ENCODE assay signal across 8 cellular contexts in genomic region chr9:28179893-28180292, GRCh38.
"Had no signal": no experiment of that assay in that cellular context is flagged by ENCODE, and none has a peak within 500 bp of the region (broad histone marks: within the 10 kb centered on the region; RNA-seq: fewer than 3 reads in every experiment).

No MANE protein-coding gene starts in this region.

- H3K4me3 ChIP-seq: GM23338 had no signal

- DNase-seq: H9, HCEC 1CT, HFFc6, KBM-7 had no signal

- FAIRE-seq: H1, H54, HepG2 had no signal

- ATAC-seq: GM23338, HepG2 had no signal
